ENCODE assay signal across 8 cellular contexts in the genomic region with DNA sequence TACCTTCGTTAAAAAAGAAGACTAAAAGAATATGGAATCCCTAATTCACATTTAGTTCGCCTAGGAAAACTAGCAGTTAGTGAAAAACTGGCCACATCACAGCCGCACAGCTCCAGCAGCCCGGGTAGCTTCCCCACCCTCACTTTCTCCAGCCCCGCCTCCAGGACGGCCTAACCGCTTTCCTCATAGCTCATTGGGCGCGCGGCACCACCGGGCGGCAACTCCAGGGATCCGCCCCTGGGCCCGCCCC. TPM values are rescaled to one million over a fixed set of nuclear protein-coding genes. Genes with fewer than 3 reads are reported as not detected.
DNase-seq lines count a peak whose midpoint lies in the region; ATAC-seq lines count a peak whose summit lies in the region.

No MANE protein-coding gene starts in this region.

- H3K9me3 Mint-ChIP-seq in activated naive CD4-positive, alpha-beta T cell treated with anti-CD3 and anti-CD28 coated beads, Interleukin-2, amount 50 U/mL, for 72 hours = peaks cover 8% of the 10 kb centered on the region in 2 donors

- intact Hi-C loops in cardiac septum (cut with DNase I) = loop anchor here (2.0 to 10.0 kb wide), 4 partner anchors 36 to 427 kb away; a partner anchor contains a TSS

- ATAC-seq in HG02642 (IDR thresholded peaks at IDR 0.05; ENCODE audit: poor library complexity, unreplicated experiment) = peak; percentile 97
- ATAC-seq in activated naive CD4-positive, alpha-beta T cell treated with anti-CD3 and anti-CD28 coated beads, Interleukin-2, amount 50 U/mL, for 72 hours = peak; percentile 98 to 99

- peak overlapping the region; percentile 92 to 97 for H3K27ac Mint-ChIP-seq in activated naive CD4-positive, alpha-beta T cell treated with anti-CD3 and anti-CD28 coated beads, Interleukin-2, amount 50 U/mL, for 72 hours

- peak; percentile 95 to 97 for DNase-seq in activated CD4-positive, alpha-beta T cell treated with anti-CD3 and anti-CD28 coated beads for 24 hours (ENCODE audit: low read depth in 2 of 2)
- DNase-seq in activated CD4-positive, alpha-beta T cell treated with anti-CD3 and anti-CD28 coated beads for 48 hours = no peak
- peak; percentile 88 for DNase-seq in NOMO-1 treated with DMSO at 0.1 percent for 48 hours (lab: John Stamatoyannopoulos, UW; ENCODE audit: unreplicated experiment)
- peak in 1 of 2 donors; percentile 99 for DNase-seq in activated naive CD4-positive, alpha-beta T cell treated with anti-CD3 and anti-CD28 coated beads, Interleukin-2, amount 50 U/mL, for 72 hours (ENCODE audit: low spot score in 2 of 2)
- peak; percentile 99 for DNase-seq in cardiac septum (ENCODE audit: low spot score)
- peak; percentile 99 for DNase-seq in putamen (ENCODE audit: low spot score)
- DNase-seq in NCI-H69 (lab: John Stamatoyannopoulos, UW) = no peak

- H3K36me3 Mint-ChIP-seq in activated naive CD4-positive, alpha-beta T cell treated with anti-CD3 and anti-CD28 coated beads, Interleukin-2, amount 50 U/mL, for 72 hours = peaks cover 9 to 10% of the 10 kb centered on the region in 2 donors

RNA-seq across cellular contexts. Expression of a gene that starts 0.2 kb away (rescaled TPM):
- total RNA-seq in activated naive CD4-positive, alpha-beta T cell treated with anti-CD3 and anti-CD28 coated beads, Interleukin-2, amount 50 U/mL, for 72 hours = 10 to 100 TPM; 32.5 to 43.7 TPM
- total RNA-seq in cardiac septum = 29.0 TPM

RNA-seq across cellular contexts. Expression of a gene that starts 35.8 kb away (rescaled TPM):
- 10 to 100 TPM; 19.9 to 39.7 TPM for total RNA-seq in activated naive CD4-positive, alpha-beta T cell treated with anti-CD3 and anti-CD28 coated beads, Interleukin-2, amount 50 U/mL, for 72 hours
- 4.0 TPM for total RNA-seq in cardiac septum

Comparison
In these comparisons a context has a peak if more than half of its experiments do, and no peak if none do; other contexts are left out.
1. DNase-seq: peak in activated CD4-positive, alpha-beta T cell treated with anti-CD3 and anti-CD28 coated beads for 24 hours (2 of 2), NOMO-1 treated with DMSO at 0.1 percent for 48 hours (single experiment), cardiac septum (single experiment) and putamen (single experiment); none in activated CD4-positive, alpha-beta T cell treated with anti-CD3 and anti-CD28 coated beads for 48 hours (single experiment) and NCI-H69 (single experiment).